ENCODE assay signal across 26 cellular contexts in the genomic region with DNA sequence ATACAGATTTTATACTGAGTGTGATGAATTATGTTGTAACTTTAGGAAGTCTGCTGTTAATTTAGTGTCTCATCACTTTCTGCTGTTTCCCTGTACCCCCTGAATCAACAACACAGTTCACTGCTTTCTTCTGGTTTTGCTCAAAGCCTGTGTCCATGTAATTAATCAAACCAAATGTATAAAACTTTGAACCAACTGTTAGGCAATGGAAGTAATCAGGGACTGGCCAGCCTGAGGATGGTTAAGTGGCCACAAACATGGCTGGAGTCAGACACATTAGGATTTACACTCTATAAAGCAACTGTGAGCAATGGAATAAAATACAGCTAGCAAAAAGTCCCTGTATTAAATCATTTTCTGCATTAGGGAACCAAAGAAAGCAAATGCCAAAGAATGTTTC. TPM values are rescaled to one million over a fixed set of nuclear protein-coding genes. Genes with fewer than 3 reads are reported as not detected.
DNase-seq lines count a peak whose midpoint lies in the region; ATAC-seq, FAIRE-seq and TF ChIP-seq lines count a peak whose summit lies in the region.
"Had no signal": no experiment of that assay in that cellular context is flagged by ENCODE, and none has a peak within 500 bp of the region (broad histone marks: within the 10 kb centered on the region; RNA-seq: fewer than 3 reads in every experiment).

No MANE protein-coding gene starts in this region.

- no peak overlapping the region for H3K14ac ChIP-seq in H1 (ENCODE audit: insufficient read length)

- no peaks in the 10 kb centered on the region for H3F3A ChIP-seq in neural progenitor cell (ENCODE audit: low read depth)

- DNase-seq in H1 (ENCODE audit: low read depth in 1 of 2, low spot score in 2 of 2), result no peak
- DNase-seq in fibroblast of villous mesenchyme (ENCODE audit: low read depth), result peak; percentile 89
- DNase-seq in neural progenitor cell (ENCODE audit: low spot score), result no peak
- no peak for DNase-seq in retina
- no peak for DNase-seq in T-helper 2 cell
- DNase-seq in activated T-cell treated with anti-CD3 and anti-CD28 coated beads, Interleukin-2, amount 50 U/mL, for 4 hours, result no peak
- DNase-seq in cardiac septum (ENCODE audit: low spot score), result no peak
- DNase-seq: ACHN; Caco-2; CD4-positive, alpha-beta memory T cell; DMS 273 treated with DMSO at 0.1 percent for 48 hours; DMS79 treated with DMSO at 0.1 percent for 48 hours; H9; HFFc6; KG1; NCI-H1092 treated with DMSO at 0.1 percent for 48 hours; NCI-H1436 treated with DMSO at 0.1 percent for 48 hours; NCI-H2029; NCI-H226; NCI-H510A treated with DMSO at 0.1 percent for 48 hours; NCI-H774; NK-92 treated with Interleukin-12 subunit alpha and Interleukin-12 subunit beta, amount 100 ng/mL, for 24 hours had no signal

- TF ChIP-seq POLR2A in H1 (IDR thresholded peaks at IDR 0.05; ENCODE audit: control extremely low read depth in 1 of 2, low read depth in 2 of 2, low read length in 2 of 2), result no peak

- TF ChIP-seq RAD21 in H1 (IDR thresholded peaks at IDR 0.05 in 1 of 2, conservative IDR thresholded peaks at IDR 0.05 in 1 of 2; ENCODE audit: low read depth in 2 of 2, low read length in 2 of 2), result no peak

- H3K23ac ChIP-seq in H1 (ENCODE audit: insufficient read length), result no peak overlapping the region

- CTCF ChIA-PET in H1 (lab: Charles Lee; ENCODE audit: partially characterized antibody), result no interaction called here

- H3K79me2 ChIP-seq in H1 (ENCODE audit: control insufficient read depth in 1 of 2, insufficient read depth in 2 of 2, low read length in 2 of 2) (no peaks in the 10 kb centered on the region), neural progenitor cell (ENCODE audit: low read depth) (no peaks in the 10 kb centered on the region)

- H2BK15ac ChIP-seq in H1 (ENCODE audit: low read length), result no peak overlapping the region

- H3K4me1 Mint-ChIP-seq in neural progenitor cell, result no peaks in the 10 kb centered on the region
- no peaks in the 10 kb centered on the region for H3K4me1 Mint-ChIP-seq in activated T-cell treated with anti-CD3 and anti-CD28 coated beads, Interleukin-2, amount 50 U/mL, for 4 hours (ENCODE audit: low read depth)
- H3K4me1 Mint-ChIP-seq: CD4-positive, alpha-beta memory T cell; H9 had no signal

- no peak overlapping the region for H4K5ac ChIP-seq in H1 (ENCODE audit: insufficient read length, low read depth, low read length)

- no peak overlapping the region for H2BK5ac ChIP-seq in H1 (ENCODE audit: low read depth, low read length)

- H3K56ac ChIP-seq in H1 (replicated peaks; ENCODE audit: insufficient read length, low read depth, low read length), result no peak overlapping the region

- H3K27me3 ChIP-seq in H1 (replicated peaks in 1 of 4; ENCODE audit: control insufficient read depth in 3 of 4, extremely low read depth in 1 of 4, insufficient read depth in 3 of 4, low read length in 3 of 4) (no peaks in the 10 kb centered on the region), neural progenitor cell (no peaks in the 10 kb centered on the region)
- H3K27me3 ChIP-seq: BLaER1 treated with 17β-estradiol and CSF1 and Interleukin-3, amounts not matched to agents 10 nM and 100 nM had no signal

- H3K4ac ChIP-seq in H1 (replicated peaks; ENCODE audit: insufficient read length, low read depth, low read length), result no peak overlapping the region

- no peak overlapping the region for H2BK12ac ChIP-seq in H1 (ENCODE audit: low read depth, low read length)

- intact Hi-C loops in cardiac septum (cut with DNase I), result no loop called here

- no peak for FAIRE-seq in H1 (lab: Jason Lieb, UNC)
- FAIRE-seq: GM12891 had no signal

- H3K4me1 ChIP-seq in H1 (replicated peaks in 1 of 4; ENCODE audit: control insufficient read depth in 3 of 4, insufficient read depth in 4 of 4, low read length in 3 of 4), result no peaks in the 10 kb centered on the region
- H3K4me1 ChIP-seq in neural progenitor cell, result no peaks in the 10 kb centered on the region
- H3K4me1 ChIP-seq: Caco-2 had no signal

- no peaks in the 10 kb centered on the region for H3K79me1 ChIP-seq in H1 (ENCODE audit: low read depth, low read length)

- no peak overlapping the region for H2AK5ac ChIP-seq in H1 (ENCODE audit: low read depth, low read length)

- H2BK120ac ChIP-seq in H1 (replicated peaks; ENCODE audit: low read depth, low read length), result no peak overlapping the region

- H3K27ac Mint-ChIP-seq in neural progenitor cell, result no peak overlapping the region
- H3K27ac Mint-ChIP-seq: CD4-positive, alpha-beta memory T cell; H9; HFFc6 had no signal

- H2BK20ac ChIP-seq in H1 (ENCODE audit: low read length), result no peak overlapping the region

- H3K27me3 Mint-ChIP-seq in neural progenitor cell (ENCODE audit: insufficient read depth, low read depth), result no peaks in the 10 kb centered on the region
- no peaks in the 10 kb centered on the region for H3K27me3 Mint-ChIP-seq in activated T-cell treated with anti-CD3 and anti-CD28 coated beads, Interleukin-2, amount 50 U/mL, for 4 hours (ENCODE audit: low read depth)
- H3K27me3 Mint-ChIP-seq: CD4-positive, alpha-beta memory T cell had no signal

- no peak overlapping the region for H4K91ac ChIP-seq in H1 (replicated peaks; ENCODE audit: insufficient read length, low read length)

- H3K4me2 ChIP-seq in H1 (ENCODE audit: insufficient read depth in 1 of 2, low read depth in 2 of 2, low read length in 2 of 2) (no peak overlapping the region), neural progenitor cell (no peak overlapping the region)
- H3K4me2 ChIP-seq: BLaER1 treated with 17β-estradiol and CSF1 and Interleukin-3, amounts not matched to agents 10 nM and 100 nM had no signal

- H3K4me3 Mint-ChIP-seq in neural progenitor cell, result no peak overlapping the region
- no peak overlapping the region for H3K4me3 Mint-ChIP-seq in activated T-cell treated with anti-CD3 and anti-CD28 coated beads, Interleukin-2, amount 50 U/mL, for 4 hours
- H3K4me3 Mint-ChIP-seq: CD4-positive, alpha-beta memory T cell; H9; HFFc6 had no signal

- H3K36me3 ChIP-seq in H1 (ENCODE audit: control insufficient read depth in 2 of 4, insufficient read depth in 4 of 4, low read length in 3 of 4) (no peaks in the 10 kb centered on the region), neural progenitor cell (no peaks in the 10 kb centered on the region)
- H3K36me3 ChIP-seq: BLaER1 treated with 17β-estradiol and CSF1 and Interleukin-3, amounts not matched to agents 10 nM and 100 nM had no signal

- POLR2A ChIA-PET in H1 (lab: Charles Lee; ENCODE audit: partially characterized antibody), result no interaction called here

- TF ChIP-seq CTCF in H1 (IDR thresholded peaks at IDR 0.05; ENCODE audit: control extremely low read depth in 1 of 3, insufficient read depth in 1 of 3, low read depth in 1 of 3, low read length in 3 of 3), result no peak
- no peak for TF ChIP-seq CTCF in fibroblast of villous mesenchyme (IDR thresholded peaks at IDR 0.05; ENCODE audit: insufficient read depth, low read depth, low read length)
- TF ChIP-seq CTCF in neural progenitor cell (IDR thresholded peaks at IDR 0.05), result no peak

- H4K20me1 ChIP-seq in H1 (replicated peaks in 1 of 2; ENCODE audit: control insufficient read depth in 1 of 2, insufficient read depth in 2 of 2, low read length in 2 of 2), result no peaks in the 10 kb centered on the region
- H4K20me1 ChIP-seq in neural progenitor cell (ENCODE audit: low read depth), result no peaks in the 10 kb centered on the region
- H4K20me1 ChIP-seq: BLaER1 treated with 17β-estradiol and CSF1 and Interleukin-3, amounts not matched to agents 10 nM and 100 nM had no signal

- no peak for TF ChIP-seq EP300 in H1 (IDR thresholded peaks at IDR 0.05; ENCODE audit: borderline replicate concordance in 1 of 2, low read depth in 2 of 2, low read length in 2 of 2)

- H3K4me3 ChIP-seq in H1 (ENCODE audit: extremely low read depth in 1 of 4, insufficient read depth in 2 of 4, low read depth in 3 of 4, low read length in 4 of 4) (no peak overlapping the region), fibroblast of villous mesenchyme (ENCODE audit: low read depth, low read length) (no peak overlapping the region), neural progenitor cell (no peak overlapping the region)
- H3K4me3 ChIP-seq: BLaER1 treated with 17β-estradiol and CSF1 and Interleukin-3, amounts not matched to agents 10 nM and 100 nM had no signal

- no peak for ATAC-seq in activated T-cell treated with anti-CD3 and anti-CD28 coated beads, Interleukin-2, amount 50 U/mL, for 4 hours
- ATAC-seq: Panc1 had no signal

- no peak overlapping the region for H3K18ac ChIP-seq in H1 (ENCODE audit: extremely low read depth, low read length)

- no peaks in the 10 kb centered on the region for H3K23me2 ChIP-seq in H1 (ENCODE audit: low read depth, low read length)

- no peak overlapping the region for H3K9ac ChIP-seq in H1 (replicated peaks in 1 of 4; ENCODE audit: extremely low read depth in 1 of 4, low read depth in 3 of 4, low read length in 3 of 4)
- no peak overlapping the region for H3K9ac ChIP-seq in neural progenitor cell
- H3K9ac ChIP-seq: BLaER1 treated with 17β-estradiol and CSF1 and Interleukin-3, amounts not matched to agents 10 nM and 100 nM had no signal

- no peaks in the 10 kb centered on the region for H3K9me3 ChIP-seq in H1 (ENCODE audit: insufficient read depth in 2 of 2, low read depth in 1 of 2, low read length in 1 of 2)
- no peaks in the 10 kb centered on the region for H3K9me3 ChIP-seq in neural progenitor cell (ENCODE audit: low read depth)
- H3K9me3 ChIP-seq: BLaER1 treated with 17β-estradiol and CSF1 and Interleukin-3, amounts not matched to agents 10 nM and 100 nM; Caco-2 had no signal

- H2AFZ ChIP-seq in H1 (ENCODE audit: low read length) (peak overlapping the region; percentile 66; the same call in 1 of the 2 replicates), neural progenitor cell (replicated peaks) (peak overlapping the region; percentile 40)

- H3K9me3 Mint-ChIP-seq in neural progenitor cell, result no peaks in the 10 kb centered on the region
- no peaks in the 10 kb centered on the region for H3K9me3 Mint-ChIP-seq in activated T-cell treated with anti-CD3 and anti-CD28 coated beads, Interleukin-2, amount 50 U/mL, for 4 hours
- H3K9me3 Mint-ChIP-seq: H9, HFFc6 had no signal

- no peak overlapping the region for H4K8ac ChIP-seq in H1 (ENCODE audit: extremely low read depth, insufficient read depth, low read length)

- H3K36me3 Mint-ChIP-seq in neural progenitor cell, result no peaks in the 10 kb centered on the region
- H3K36me3 Mint-ChIP-seq in activated T-cell treated with anti-CD3 and anti-CD28 coated beads, Interleukin-2, amount 50 U/mL, for 4 hours (ENCODE audit: insufficient read depth), result no peaks in the 10 kb centered on the region
- H3K36me3 Mint-ChIP-seq: CD4-positive, alpha-beta memory T cell had no signal

- H3K27ac ChIP-seq in H1 (ENCODE audit: low read depth, low read length) (no peak overlapping the region), neural progenitor cell (no peak overlapping the region)
- H3K27ac ChIP-seq: BLaER1 treated with 17β-estradiol and CSF1 and Interleukin-3, amounts not matched to agents 10 nM and 100 nM had no signal

RNA-seq across cellular contexts. Expression of gene CXCL1, which starts 42.6 kb away (rescaled TPM):
- 0.69 and 0.80 TPM in 2 replicates for total RNA-seq in H1 (2021; fragmentation: NEBNext Ultra II Directional; extraction: Animal tissue kit (Norgen Biotek cat#: 25700))
- polyA plus RNA-seq in H1 (2011; rRNA removed), result 0.77 and 1.2 TPM in 2 replicates
- 0.62 TPM for polyA plus RNA-seq in H1 (2011; cell fraction: cytosol; rRNA removed)
- polyA plus RNA-seq in H1 (2011; cell fraction: nucleus; rRNA removed), result 0.46 TPM
- polyA plus RNA-seq in H1 (2012, experiment 1 of 2), result 0.68 to 1.2 TPM (median 0.93 TPM) in 4 replicates
- 0.58 TPM for polyA plus RNA-seq in H1 (2012, experiment 2 of 2)
- polyA plus RNA-seq in H1 (2013, experiment 1 of 2), result 2.8 TPM
- 3.1 TPM for polyA plus RNA-seq in H1 (2013, experiment 2 of 2)
- 0.57 and 0.59 TPM in 2 replicates for polyA minus RNA-seq in H1 (2011; rRNA and poly(A)+ RNA removed)
- polyA minus RNA-seq in H1 (2011; cell fraction: cytosol; rRNA and poly(A)+ RNA removed), result 3.1 TPM
- 1.00 TPM for polyA minus RNA-seq in H1 (2011; cell fraction: nucleus; rRNA and poly(A)+ RNA removed)
- total RNA-seq in fibroblast of villous mesenchyme, result 17.4 and 134 TPM in 2 replicates
- total RNA-seq in neural progenitor cell (ENCODE audit: low replicate concordance), result not detected in 2 replicates
- total RNA-seq in activated T-cell treated with anti-CD3 and anti-CD28 coated beads, Interleukin-2, amount 50 U/mL, for 4 hours, result not detected
- 0.86 TPM for total RNA-seq in cardiac septum
- total RNA-seq: Caco-2; CD4-positive, alpha-beta memory T cell; HT1080 had no signal
- polyA plus RNA-seq: CD4-positive, alpha-beta memory T cell had no signal

RNA-seq across cellular contexts. Expression of gene PF4V1, which starts 58.6 kb away (rescaled TPM):
- not detected in 2 replicates for total RNA-seq in H1 (2021; fragmentation: NEBNext Ultra II Directional; extraction: Animal tissue kit (Norgen Biotek cat#: 25700))
- not detected in 2 replicates for polyA plus RNA-seq in H1 (2011; rRNA removed)
- 0.62 TPM for polyA plus RNA-seq in H1 (2011; cell fraction: cytosol; rRNA removed)
- polyA plus RNA-seq in H1 (2011; cell fraction: nucleus; rRNA removed), result not detected
- polyA plus RNA-seq in H1 (2012, experiment 1 of 2), result 0.58 TPM in 1 of 4 replicates, not detected in the others
- polyA plus RNA-seq in H1 (2012, experiment 2 of 2), result not detected
- not detected for polyA plus RNA-seq in H1 (2013, experiment 1 of 2)
- polyA plus RNA-seq in H1 (2013, experiment 2 of 2), result not detected
- polyA minus RNA-seq in H1 (2011; rRNA and poly(A)+ RNA removed), result not detected in 2 replicates
- polyA minus RNA-seq in H1 (2011; cell fraction: cytosol; rRNA and poly(A)+ RNA removed), result not detected
- polyA minus RNA-seq in H1 (2011; cell fraction: nucleus; rRNA and poly(A)+ RNA removed), result not detected
- not detected in 2 replicates for total RNA-seq in fibroblast of villous mesenchyme
- not detected in 2 replicates for total RNA-seq in neural progenitor cell (ENCODE audit: low replicate concordance)
- total RNA-seq in activated T-cell treated with anti-CD3 and anti-CD28 coated beads, Interleukin-2, amount 50 U/mL, for 4 hours, result not detected
- not detected for total RNA-seq in cardiac septum
- total RNA-seq: Caco-2; CD4-positive, alpha-beta memory T cell; H9; HFFc6; HT1080 had no signal
- polyA plus RNA-seq: CD4-positive, alpha-beta memory T cell had no signal
